Comparison of ENCODE assay signal across 19 cellular contexts in the genomic region with DNA sequence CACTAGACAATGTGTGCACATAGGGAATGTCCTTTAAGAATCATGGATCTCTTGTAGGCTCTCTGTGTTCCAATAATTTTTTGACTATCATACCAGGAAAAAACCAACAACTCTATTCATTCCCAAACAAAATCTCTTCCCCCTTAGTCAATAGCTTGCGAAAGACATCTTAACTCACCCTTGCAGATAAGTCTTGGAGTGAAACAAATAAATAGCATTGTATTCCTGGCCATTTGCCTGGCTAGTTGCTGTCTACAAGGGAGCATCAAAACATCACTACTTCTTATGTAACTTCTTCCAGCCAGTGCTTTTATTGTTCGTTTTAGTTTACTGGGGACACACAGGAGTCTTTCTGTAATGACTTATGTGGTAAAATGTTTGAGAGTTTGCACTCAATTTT. TPM values are rescaled to one million over a fixed set of nuclear protein-coding genes. Genes with fewer than 3 reads are reported as not detected.
DNase-seq lines count a peak whose midpoint lies in the region; ATAC-seq and TF ChIP-seq lines count a peak whose summit lies in the region.
"Had no signal": no experiment of that assay in that cellular context is flagged by ENCODE, and none has a peak within 500 bp of the region (broad histone marks: within the 10 kb centered on the region; RNA-seq: fewer than 3 reads in every experiment).

No MANE protein-coding gene starts in this region.

- no peaks in the 10 kb centered on the region for H3K9me3 ChIP-seq in heart right ventricle
- H3K9me3 ChIP-seq: MG63, SJCRH30 had no signal

- no peaks in the 10 kb centered on the region for H3K36me3 Mint-ChIP-seq in stimulated activated memory B cell treated with anti-CD40 and anti-IgM and Interleukin-4, amounts not matched to agents 10 μg/mL and 1 μg/mL and 100 μg/mL, for 72 hours
- H3K36me3 Mint-ChIP-seq: IgD-negative memory B cell had no signal

- 91 to 94% methylated on average over 2 of the region's 2 CpGs for WGBS in heart right ventricle, 2 donors

- TF ChIP-seq CTCF in cardiac fibroblast (IDR thresholded peaks at IDR 0.05; ENCODE audit: low read depth, low read length) (no peak), heart right ventricle (IDR thresholded peaks at IDR 0.05) (no peak)

- H3K36me3 ChIP-seq in heart right ventricle = peaks cover 0 to 38% (median 0%) of the 10 kb centered on the region in 9 donors
- H3K36me3 ChIP-seq: MG63, SJCRH30 had no signal

- no peaks in the 10 kb centered on the region for H3K27me3 ChIP-seq in heart right ventricle
- H3K27me3 ChIP-seq: MG63, SJCRH30 had no signal

- no peaks in the 10 kb centered on the region for H3K4me1 Mint-ChIP-seq in stimulated activated memory B cell treated with anti-CD40 and anti-IgM and Interleukin-4, amounts not matched to agents 10 μg/mL and 1 μg/mL and 100 μg/mL, for 72 hours
- H3K4me1 Mint-ChIP-seq: CD4-positive, alpha-beta memory T cell; IgD-negative memory B cell had no signal

- peaks cover 0 to 14% (median 13%) of the 10 kb centered on the region in 9 donors for H3K4me1 ChIP-seq in heart right ventricle
- H3K4me1 ChIP-seq: SJCRH30 had no signal

- intact Hi-C loops in heart right ventricle (cut with DNase I) = no loop called here

- no peak overlapping the region for H3K4me3 Mint-ChIP-seq in stimulated activated memory B cell treated with anti-CD40 and anti-IgM and Interleukin-4, amounts not matched to agents 10 μg/mL and 1 μg/mL and 100 μg/mL, for 72 hours
- H3K4me3 Mint-ChIP-seq: CD4-positive, alpha-beta memory T cell; IgD-negative memory B cell had no signal

- peaks cover 13% of the 10 kb centered on the region for H3K27me3 Mint-ChIP-seq in stimulated activated memory B cell treated with anti-CD40 and anti-IgM and Interleukin-4, amounts not matched to agents 10 μg/mL and 1 μg/mL and 100 μg/mL, for 72 hours
- H3K27me3 Mint-ChIP-seq: CD4-positive, alpha-beta memory T cell had no signal

- no peak overlapping the region for H3K27ac Mint-ChIP-seq in stimulated activated memory B cell treated with anti-CD40 and anti-IgM and Interleukin-4, amounts not matched to agents 10 μg/mL and 1 μg/mL and 100 μg/mL, for 72 hours
- H3K27ac Mint-ChIP-seq: IgD-negative memory B cell had no signal

- ATAC-seq in GM19463 (IDR thresholded peaks at IDR 0.05; ENCODE audit: unreplicated experiment) = no peak
- no peak for ATAC-seq in stimulated activated memory B cell treated with anti-CD40 and anti-IgM and Interleukin-4, amounts not matched to agents 10 μg/mL and 1 μg/mL and 100 μg/mL, for 72 hours
- no peak for ATAC-seq in heart right ventricle

- peak; percentile 45 for DNase-seq in GM04503 (ENCODE audit: low read depth)
- peak; percentile 45 to 74 for DNase-seq in cardiac fibroblast (ENCODE audit: low read depth in 2 of 2)
- peak; percentile 21 for DNase-seq in fibroblast of peridontal ligament (ENCODE audit: extremely low read depth)
- peak; percentile 2 for DNase-seq in stromal cell of bone marrow (ENCODE audit: low read depth)
- no peak for DNase-seq in heart right ventricle
- DNase-seq: ACHN; CD4-positive, alpha-beta memory T cell; HCEC 1CT; Karpas-422; MG63; NCI-H1048; NCI-H1436; NCI-H1930; NCI-H345; NCI-H524 treated with DMSO at 0.1 percent for 48 hours; SJCRH30 had no signal

- H3K4me3 ChIP-seq in cardiac fibroblast (replicated peaks in 1 of 2; ENCODE audit: low read depth in 2 of 2, low read length in 2 of 2) (no peak overlapping the region), heart right ventricle (no peak overlapping the region)
- H3K4me3 ChIP-seq: MG63, SJCRH30 had no signal

- H3K9me3 Mint-ChIP-seq in stimulated activated memory B cell treated with anti-CD40 and anti-IgM and Interleukin-4, amounts not matched to agents 10 μg/mL and 1 μg/mL and 100 μg/mL, for 72 hours = no peaks in the 10 kb centered on the region
- H3K9me3 Mint-ChIP-seq: CD4-positive, alpha-beta memory T cell; IgD-negative memory B cell had no signal

- no peak overlapping the region for H3K27ac ChIP-seq in heart right ventricle
- H3K27ac ChIP-seq: SJCRH30 had no signal

RNA-seq across cellular contexts. Expression of a gene that starts 29.4 kb away (rescaled TPM):
- total RNA-seq in heart right ventricle = 1 to 10 TPM in 7 of 10 donors, under 1 TPM in 3; 0.26 to 3.4 (median 1.7) TPM
- under 1 TPM; 0.78 to 0.80 TPM for polyA plus RNA-seq in heart right ventricle
- total RNA-seq: CD4-positive, alpha-beta memory T cell had no signal
- polyA plus RNA-seq: IgD-negative memory B cell had no signal

Comparison
In these comparisons a context has a peak if more than half of its experiments do, and no peak if none do; other contexts are left out.
1. DNase-seq: peak in GM04503 (single experiment), cardiac fibroblast (2 of 2), fibroblast of peridontal ligament (single experiment) and stromal cell of bone marrow (single experiment); none in heart right ventricle (0 of 2).